In genomic region chr15:56440226-56440770, GRCh38 we compare ENCODE assay signal across 32 cellular contexts. TPM values are rescaled to one million over a fixed set of nuclear protein-coding genes. Genes with fewer than 3 reads are reported as not detected.
"Had no signal": no experiment of that assay in that cellular context is flagged by ENCODE, and none has a peak within 500 bp of the region (broad histone marks: within the 10 kb centered on the region; RNA-seq: fewer than 3 reads in every experiment).

No MANE protein-coding gene starts in this region.

- FAIRE-seq: astrocyte, endometrium, endothelial cell of umbilical vein had no signal

- H3K4me1 Mint-ChIP-seq: activated CD4-positive, alpha-beta memory T cell treated with anti-CD3 and anti-CD28 coated beads, Interleukin-2, amount 10 ng/mL, durations not matched to agents 7 days and 5 days; activated CD4-positive, alpha-beta T cell treated with anti-CD3 and anti-CD28 coated beads, Interleukin-2, amount 10 ng/mL, durations not matched to agents 7 days and 5 days; WTC11 had no signal

- H3K4me3 Mint-ChIP-seq: activated CD4-positive, alpha-beta memory T cell treated with anti-CD3 and anti-CD28 coated beads, Interleukin-2, amount 10 ng/mL, durations not matched to agents 7 days and 5 days; activated CD4-positive, alpha-beta T cell treated with anti-CD3 and anti-CD28 coated beads, Interleukin-2, amount 10 ng/mL, durations not matched to agents 7 days and 5 days; activated naive CD8-positive, alpha-beta T cell; activated T-cell treated with anti-CD3 and anti-CD28 coated beads, Interleukin-2, amount 50 U/mL, for 24 hours; activated T-cell treated with anti-CD3 and anti-CD28 coated beads, Interleukin-2, amount 50 U/mL, for 72 hours; WTC11 had no signal

- H3K27ac Mint-ChIP-seq: activated CD4-positive, alpha-beta memory T cell treated with anti-CD3 and anti-CD28 coated beads, Interleukin-2, amount 10 ng/mL, durations not matched to agents 7 days and 5 days; activated CD4-positive, alpha-beta T cell treated with anti-CD3 and anti-CD28 coated beads, Interleukin-2, amount 10 ng/mL, durations not matched to agents 7 days and 5 days; activated naive CD8-positive, alpha-beta T cell; activated T-cell treated with anti-CD3 and anti-CD28 coated beads, Interleukin-2, amount 50 U/mL, for 24 hours; activated T-cell treated with anti-CD3 and anti-CD28 coated beads, Interleukin-2, amount 50 U/mL, for 72 hours; WTC11 had no signal

- ATAC-seq: activated T-cell treated with anti-CD3 and anti-CD28 coated beads, Interleukin-2, amount 50 U/mL, for 72 hours; esophagus mucosa; WTC11 had no signal

- DNase-seq: activated CD4-positive, alpha-beta memory T cell treated with anti-CD3 and anti-CD28 coated beads, Interleukin-2, amount 10 ng/mL, durations not matched to agents 7 days and 5 days; activated CD4-positive, alpha-beta T cell treated with anti-CD3 and anti-CD28 coated beads for 1 hour; activated CD4-positive, alpha-beta T cell treated with anti-CD3 and anti-CD28 coated beads for 4 hours; activated CD4-positive, alpha-beta T cell treated with anti-CD3 and anti-CD28 coated beads, Interleukin-2, amount 10 ng/mL, durations not matched to agents 7 days and 5 days; activated CD4-positive, alpha-beta T cell treated with anti-CD3 and anti-CD28 coated beads, Interleukin-2, amount 50 U/mL, for 4 hours; activated CD8-positive, alpha-beta memory T cell treated with anti-CD3 and anti-CD28 coated beads, Interleukin-2, amount 50 U/mL, for 48 hours; activated effector memory CD4-positive, alpha-beta T cell treated with Interleukin-2 at 50 U/mL for 16 hours; activated gamma-delta T cell treated with Interleukin-2 at 50 U/mL for 16 hours; activated naive CD4-positive, alpha-beta T cell treated with anti-CD3 and anti-CD28 coated beads, Interleukin-2, amount 50 U/mL, for 16 hours; activated naive CD4-positive, alpha-beta T cell treated with Interleukin-2 at 50 U/mL for 16 hours; activated T-cell treated with anti-CD3 and anti-CD28 coated beads for 4 hours; activated T-cell treated with anti-CD3 and anti-CD28 coated beads, Interleukin-2, amount 50 U/mL, for 24 hours; activated T-cell treated with anti-CD3 and anti-CD28 coated beads, Interleukin-2, amount 50 U/mL, for 72 hours; amniotic stem cell; anterior cingulate cortex; brain microvascular endothelial cell; central memory CD4-positive, alpha-beta T cell; cerebellar nuclear complex; colonic mucosa; effector CD8-positive, alpha-beta T cell; foreskin fibroblast; head of caudate nucleus; T-helper 2 cell had no signal

- H3K4me1 ChIP-seq: colonic mucosa had no signal

- H3K9me3 Mint-ChIP-seq: activated CD4-positive, alpha-beta memory T cell treated with anti-CD3 and anti-CD28 coated beads, Interleukin-2, amount 10 ng/mL, durations not matched to agents 7 days and 5 days; activated CD4-positive, alpha-beta T cell treated with anti-CD3 and anti-CD28 coated beads, Interleukin-2, amount 10 ng/mL, durations not matched to agents 7 days and 5 days; activated T-cell treated with anti-CD3 and anti-CD28 coated beads, Interleukin-2, amount 50 U/mL, for 24 hours had no signal

- H3K4me3 ChIP-seq: cardiac muscle cell, colonic mucosa had no signal

- H3K9me3 ChIP-seq: colonic mucosa had no signal

- H3K27me3 ChIP-seq: brain microvascular endothelial cell, cardiac muscle cell, colonic mucosa had no signal

- H3K36me3 ChIP-seq: brain microvascular endothelial cell, cardiac muscle cell, colonic mucosa had no signal

- H3K27ac ChIP-seq: brain microvascular endothelial cell, cardiac muscle cell, colonic mucosa, VCaP had no signal

- H3K36me3 Mint-ChIP-seq: activated naive CD8-positive, alpha-beta T cell had no signal

RNA-seq across cellular contexts. Expression of gene MNS1, which starts 24.6 kb away (rescaled TPM):
- total RNA-seq: activated CD4-positive, alpha-beta memory T cell treated with anti-CD3 and anti-CD28 coated beads, Interleukin-2, amount 10 ng/mL, durations not matched to agents 7 days and 5 days; T-helper 1 cell treated with Interleukin-12 subunit alpha and Interleukin-12 subunit beta and Interleukin-4 antibody, amounts not matched to agents 30 ng/mL and 1 ng/mL, for 36 hours had no signal
